ENCODE assay signal across 1 cellular context in genomic region chr2:63840785-63841253, GRCh38.
TF ChIP-seq lines count a peak whose summit lies in the region.

No MANE protein-coding gene starts in this region.

TF ChIP-seq in K562, 482 proteins besides CTCF, POLR2A, EP300 and RAD21 (continued from another document and continues in another):
- TF ChIP-seq ZNF407 (IDR thresholded peaks at IDR 0.05; ENCODE audit: low read depth), result no peak
- no peak for TF ChIP-seq IFI16 (CRISPR knock-in tag; IDR thresholded peaks at IDR 0.05)
- no peak for TF ChIP-seq ATF3 (IDR thresholded peaks at IDR 0.05)
- no peak for TF ChIP-seq ATF3 (CRISPR knock-in tag; conservative IDR thresholded peaks at IDR 0.05)
- no peak for TF ChIP-seq CUX1 (CRISPR knock-in tag; IDR thresholded peaks at IDR 0.05)
- TF ChIP-seq EP400 (IDR thresholded peaks at IDR 0.05), result peak; percentile 91
- no peak for TF ChIP-seq ZFP36 (IDR thresholded peaks at IDR 0.05; ENCODE audit: low read depth, low read length, partially characterized antibody)
- TF ChIP-seq HDAC8 (tag; IDR thresholded peaks at IDR 0.05), result no peak
- TF ChIP-seq CBX8 (IDR thresholded peaks at IDR 0.05; ENCODE audit: borderline replicate concordance, extremely low read depth, low read depth, low read length, poor library complexity, severe bottlenecking), result no peak
- TF ChIP-seq ZNF766 (CRISPR knock-in tag; conservative IDR thresholded peaks at IDR 0.05), result no peak
- TF ChIP-seq ZNF140 (CRISPR knock-in tag; IDR thresholded peaks at IDR 0.05), result no peak
- TF ChIP-seq STAG1 (CRISPR knock-in tag; IDR thresholded peaks at IDR 0.05; ENCODE audit: borderline replicate concordance), result no peak
- no peak for TF ChIP-seq HMGN3 (IDR thresholded peaks at IDR 0.05; ENCODE audit: borderline replicate concordance, extremely low read depth, insufficient read length, low read depth, low read length)
- peak; percentile 67 for TF ChIP-seq NFIC (IDR thresholded peaks at IDR 0.05)
- TF ChIP-seq ZNF184 (CRISPR knock-in tag; IDR thresholded peaks at IDR 0.05), result no peak
- no peak for TF ChIP-seq LARP7 (IDR thresholded peaks at IDR 0.05)
- TF ChIP-seq MAFK (IDR thresholded peaks at IDR 0.05; ENCODE audit: low read length), result no peak
- peak; percentile 58 for TF ChIP-seq NCOR1 (IDR thresholded peaks at IDR 0.05)
- TF ChIP-seq SIN3B (IDR thresholded peaks at IDR 0.05; ENCODE audit: low read depth), result no peak
- no peak for TF ChIP-seq AFF4 (CRISPR knock-in tag; IDR thresholded peaks at IDR 0.05)
- TF ChIP-seq TGIF2 (CRISPR knock-in tag; IDR thresholded peaks at IDR 0.05), result no peak
- TF ChIP-seq SMAD4 (CRISPR knock-in tag; conservative IDR thresholded peaks at IDR 0.05), result no peak
- no peak for TF ChIP-seq XRCC5 (IDR thresholded peaks at IDR 0.05; ENCODE audit: low read depth, low read length)
- peak; percentile 95 for TF ChIP-seq POLR2B (IDR thresholded peaks at IDR 0.05; ENCODE audit: low read depth, partially characterized antibody)
- TF ChIP-seq PREB (CRISPR knock-in tag; IDR thresholded peaks at IDR 0.05), result no peak
- no peak for TF ChIP-seq HNRNPUL1 (IDR thresholded peaks at IDR 0.05; ENCODE audit: low read length)
- TF ChIP-seq ETS2 (tag; IDR thresholded peaks at IDR 0.05; ENCODE audit: borderline replicate concordance, poor library complexity, severe bottlenecking), result no peak
- peak; percentile 75 for TF ChIP-seq MYNN (IDR thresholded peaks at IDR 0.05)
- TF ChIP-seq MYNN (CRISPR knock-in tag; IDR thresholded peaks at IDR 0.05), result no peak
- peak; percentile 67 to 84 for TF ChIP-seq E2F6 (IDR thresholded peaks at IDR 0.05; ENCODE audit: borderline replicate concordance in 1 of 2, extremely low read depth in 1 of 2, insufficient read depth in 1 of 2, insufficient read length in 1 of 2, low read depth in 1 of 2, low read length in 1 of 2, poor library complexity in 1 of 2, severe bottlenecking in 1 of 2)
- no peak for TF ChIP-seq ZNF75A (CRISPR knock-in tag; IDR thresholded peaks at IDR 0.05)
- TF ChIP-seq SPI1 (IDR thresholded peaks at IDR 0.05; ENCODE audit: borderline replicate concordance, low read depth, low read length), result no peak
- TF ChIP-seq MEF2D (tag; conservative IDR thresholded peaks at IDR 0.05; ENCODE audit: low read depth), result no peak
- no peak for TF ChIP-seq ZNF124 (CRISPR knock-in tag; IDR thresholded peaks at IDR 0.05)
- no peak for TF ChIP-seq ZBTB34 (CRISPR knock-in tag; IDR thresholded peaks at IDR 0.05)
- TF ChIP-seq PTBP1 (IDR thresholded peaks at IDR 0.05; ENCODE audit: low read depth, low read length), result no peak
